In genomic region chr21:42463861-42464515, GRCh38 we compare ENCODE assay signal across 8 cellular contexts. TPM values are rescaled to one million over a fixed set of nuclear protein-coding genes. Genes with fewer than 3 reads are reported as not detected.
DNase-seq lines count a peak whose midpoint lies in the region; ATAC-seq and TF ChIP-seq lines count a peak whose summit lies in the region.

No MANE protein-coding gene starts in this region.

- H3K4me2 ChIP-seq in H9 (ENCODE audit: insufficient read depth, insufficient read length, low read length) (no peak overlapping the region), neural progenitor cell (no peak overlapping the region)

- H2BK12ac ChIP-seq in H9 (ENCODE audit: insufficient read length, low read depth, low read length): no peak overlapping the region

- H3K4me1 Mint-ChIP-seq in H9: peaks cover 66 to 77% of the 10 kb centered on the region in 2 experiments
- H3K4me1 Mint-ChIP-seq in activated naive CD4-positive, alpha-beta T cell treated with anti-CD3 and anti-CD28 coated beads for 36 hours (ENCODE audit: low read depth): peaks cover 56% of the 10 kb centered on the region
- H3K4me1 Mint-ChIP-seq in neural progenitor cell: peaks cover 33% of the 10 kb centered on the region

- H3K18ac ChIP-seq in H9 (ENCODE audit: insufficient read length, low read depth, low read length): peak overlapping the region; percentile 78

- H3K36me3 ChIP-seq in SK-N-MC (ENCODE audit: insufficient read depth, low read length) (no peaks in the 10 kb centered on the region), neural progenitor cell (no peaks in the 10 kb centered on the region)

- no peak overlapping the region for H3K4ac ChIP-seq in H9 (ENCODE audit: low read depth, low read length)

- H3K27me3 ChIP-seq in H9 (ENCODE audit: insufficient read depth, low read length) (no peaks in the 10 kb centered on the region), neural progenitor cell (no peaks in the 10 kb centered on the region)

- H3K9me3 Mint-ChIP-seq in H9: peaks cover 2% of the 10 kb centered on the region in 2 experiments; a peak in 1 of 5 replicates
- no peaks in the 10 kb centered on the region for H3K9me3 Mint-ChIP-seq in activated naive CD4-positive, alpha-beta T cell treated with anti-CD3 and anti-CD28 coated beads for 36 hours
- H3K9me3 Mint-ChIP-seq in neural progenitor cell: no peaks in the 10 kb centered on the region

- peak overlapping the region; percentile 10 to 83 (median 75); a peak in 4 of 7 replicates for H3K27ac Mint-ChIP-seq in H9
- H3K27ac Mint-ChIP-seq in activated naive CD4-positive, alpha-beta T cell treated with anti-CD3 and anti-CD28 coated beads for 36 hours: peak overlapping the region; percentile 77
- no peak overlapping the region for H3K27ac Mint-ChIP-seq in neural progenitor cell

- H3K79me1 ChIP-seq in H9 (ENCODE audit: insufficient read depth, low read depth, low read length, poor library complexity, severe bottlenecking): no peaks in the 10 kb centered on the region

- no peak overlapping the region for H2BK120ac ChIP-seq in H9 (ENCODE audit: low read depth, low read length, poor library complexity, severe bottlenecking)

- H3K9ac ChIP-seq in H9 (ENCODE audit: extremely low read depth, insufficient read length, low read length) (no peak overlapping the region), SK-N-MC (ENCODE audit: insufficient read length) (no peak overlapping the region), neural progenitor cell (no peak overlapping the region)

- H4K8ac ChIP-seq in H9 (replicated peaks; ENCODE audit: insufficient read length, low read depth, low read length): no peak overlapping the region

- H3K4me3 Mint-ChIP-seq in H9 (no peak overlapping the region; a peak in 1 of 5 replicates), neural progenitor cell (no peak overlapping the region)
- H3K4me3 Mint-ChIP-seq in activated naive CD4-positive, alpha-beta T cell treated with anti-CD3 and anti-CD28 coated beads for 36 hours: peak overlapping the region; percentile 53

- no peak overlapping the region for H3K56ac ChIP-seq in H9 (ENCODE audit: insufficient read length, low read depth, low read length)

- H3K79me2 ChIP-seq in H9 (ENCODE audit: insufficient read depth, low read length): no peaks in the 10 kb centered on the region
- no peaks in the 10 kb centered on the region for H3K79me2 ChIP-seq in neural progenitor cell (ENCODE audit: low read depth)

- no peak overlapping the region for H3T11ph ChIP-seq in H9 (ENCODE audit: low read length)

- no peak overlapping the region for H3K27ac ChIP-seq in H9 (ENCODE audit: insufficient read length, low read depth, low read length)
- peak overlapping the region; percentile 91 for H3K27ac ChIP-seq in SK-N-MC
- H3K27ac ChIP-seq in neural progenitor cell: no peak overlapping the region

- ATAC-seq in left lobe of liver (no peak), HG03175 (IDR thresholded peaks at IDR 0.05; ENCODE audit: unreplicated experiment) (no peak), GM18907 (IDR thresholded peaks at IDR 0.05; ENCODE audit: unreplicated experiment) (no peak)

- no peak overlapping the region for H3K23ac ChIP-seq in H9 (ENCODE audit: insufficient read length, low read depth, low read length)

- TF ChIP-seq CTCF in H9 (conservative IDR thresholded peaks at IDR 0.05): no peak
- TF ChIP-seq CTCF in neural progenitor cell (IDR thresholded peaks at IDR 0.05): no peak

- 0 out of 2 replicates have a peak overlapping the region, but pooled peaks have one; percentile 72 for H3K14ac ChIP-seq in H9 (ENCODE audit: insufficient read depth, low read length)

- H3K36me3 Mint-ChIP-seq in H9 (ENCODE audit: insufficient read depth in 1 of 3, low read depth in 3 of 3) (no peaks in the 10 kb centered on the region; a peak in 1 of 7 replicates), neural progenitor cell (no peaks in the 10 kb centered on the region)
- no peaks in the 10 kb centered on the region for H3K36me3 Mint-ChIP-seq in activated naive CD4-positive, alpha-beta T cell treated with anti-CD3 and anti-CD28 coated beads for 36 hours (ENCODE audit: low read depth)

- 0 out of 2 replicates have a peak overlapping the region, but pooled peaks have one; percentile 71 for H2BK15ac ChIP-seq in H9 (ENCODE audit: low read depth, low read length)

- H2AFZ ChIP-seq in H9 (ENCODE audit: low read length): peak overlapping the region; percentile 57
- H2AFZ ChIP-seq in neural progenitor cell (replicated peaks): no peak overlapping the region

- DNase-seq in H9 (peak; percentile 82), SK-N-MC (ENCODE audit: low read depth, low spot score) (no peak), left lobe of liver (ENCODE audit: low spot score) (peak; percentile 64), neural progenitor cell (ENCODE audit: low spot score) (no peak)
- peak; percentile 80 for DNase-seq in activated naive CD4-positive, alpha-beta T cell treated with anti-CD3 and anti-CD28 coated beads for 36 hours
- peak; percentile 42 to 80 (median 65) for DNase-seq in stimulated activated naive CD4-positive, alpha-beta T cell (lab: John Stamatoyannopoulos, UW)

- intact Hi-C loops in activated naive CD4-positive, alpha-beta T cell treated with anti-CD3 and anti-CD28 coated beads for 36 hours (cut with micrococcal nuclease): loop anchor here (2.0 to 10.0 kb wide), 3 partner anchors 33 to 371 kb away; partner anchors contain the start of gene RSPH1

- H3K4me3 ChIP-seq in SK-N-MC (no peak overlapping the region), neural progenitor cell (no peak overlapping the region)

- no peak overlapping the region for H2AK5ac ChIP-seq in H9 (ENCODE audit: insufficient read length, low read length)

- peak overlapping the region; percentile 62 for H4K91ac ChIP-seq in H9 (ENCODE audit: insufficient read length, low read depth, low read length)

- no peaks in the 10 kb centered on the region for H3K9me3 ChIP-seq in H9 (ENCODE audit: control insufficient read depth, low read depth, low read length)
- H3K9me3 ChIP-seq in SK-N-MC (ENCODE audit: low read depth, low read length): no peaks in the 10 kb centered on the region
- H3K9me3 ChIP-seq in neural progenitor cell (ENCODE audit: low read depth): no peaks in the 10 kb centered on the region

- peaks cover 11% of the 10 kb centered on the region; the same call in 1 of the 2 replicates for H3K4me1 ChIP-seq in H9 (ENCODE audit: insufficient read depth, low read length)
- H3K4me1 ChIP-seq in neural progenitor cell: peaks cover 7% of the 10 kb centered on the region

- H3K27me3 Mint-ChIP-seq in H9 (ENCODE audit: low read depth) (peaks cover 10% of the 10 kb centered on the region), neural progenitor cell (ENCODE audit: insufficient read depth, low read depth) (peaks cover 7% of the 10 kb centered on the region)
- no peaks in the 10 kb centered on the region for H3K27me3 Mint-ChIP-seq in activated naive CD4-positive, alpha-beta T cell treated with anti-CD3 and anti-CD28 coated beads for 36 hours (ENCODE audit: low read depth)

- CTCF ChIA-PET in activated naive CD4-positive, alpha-beta T cell treated with anti-CD3 and anti-CD28 coated beads for 36 hours (lab: Charles Lee): interaction anchor here (0.7 to 1.0 kb wide), 2 partner anchors 15 to 19 kb away, joined by 3 to 4 read pairs; no protein-coding TSS in a partner anchor

- no peaks in the 10 kb centered on the region for H3K23me2 ChIP-seq in H9 (ENCODE audit: insufficient read length, low read depth, low read length, poor library complexity, severe bottlenecking)

- WGBS in H9 (ENCODE audit: extremely low coverage, insufficient read length, low lambda C conversion rate): no CpG with 5 or more reads among the region's 17 CpGs

- H2BK20ac ChIP-seq in H9 (ENCODE audit: low read depth, low read length, poor library complexity, severe bottlenecking): no peak overlapping the region

- peak overlapping the region; percentile 55 for H2BK5ac ChIP-seq in H9 (ENCODE audit: insufficient read length, low read length)

- H4K20me1 ChIP-seq in H9 (ENCODE audit: control insufficient read depth, insufficient read depth, insufficient read length) (no peaks in the 10 kb centered on the region), neural progenitor cell (ENCODE audit: low read depth) (no peaks in the 10 kb centered on the region)

- H4K5ac ChIP-seq in H9 (ENCODE audit: insufficient read length, low read depth, low read length): peak overlapping the region; percentile 66

- peaks cover 4% of the 10 kb centered on the region for H3F3A ChIP-seq in neural progenitor cell (ENCODE audit: low read depth)

RNA-seq across cellular contexts. Expression of gene RSPH1, which starts 32.0 kb away (rescaled TPM):
- total RNA-seq in H9 (2021): 0.31 TPM in 1 of 2 replicates, not detected in the other
- total RNA-seq in activated naive CD4-positive, alpha-beta T cell treated with anti-CD3 and anti-CD28 coated beads for 36 hours: under 1 TPM in 1 of 2 experiments, not detected in 1; 0.22 TPM
- total RNA-seq in left lobe of liver: 0.33 TPM
- 0.04 and 0.34 TPM in 2 replicates for total RNA-seq in neural progenitor cell (ENCODE audit: low replicate concordance)

RNA-seq across cellular contexts. Expression of gene SLC37A1, which starts 49.7 kb away (rescaled TPM):
- total RNA-seq in H9 (2021) (34.8 and 37.7 TPM in 2 replicates), left lobe of liver (5.0 TPM), neural progenitor cell (ENCODE audit: low replicate concordance) (1.2 and 6.1 TPM in 2 replicates)
- 10 to 100 TPM; 18.4 to 18.7 TPM for total RNA-seq in activated naive CD4-positive, alpha-beta T cell treated with anti-CD3 and anti-CD28 coated beads for 36 hours

Comparison
In these comparisons a context has a peak if more than half of its experiments do, and no peak if none do; other contexts are left out.
1. DNase-seq: peak in H9 (single experiment), activated naive CD4-positive, alpha-beta T cell treated with anti-CD3 and anti-CD28 coated beads for 36 hours (single experiment), left lobe of liver (single experiment) and stimulated activated naive CD4-positive, alpha-beta T cell (6 of 6); none in SK-N-MC (single experiment) and neural progenitor cell (single experiment).